In the genomic region with DNA sequence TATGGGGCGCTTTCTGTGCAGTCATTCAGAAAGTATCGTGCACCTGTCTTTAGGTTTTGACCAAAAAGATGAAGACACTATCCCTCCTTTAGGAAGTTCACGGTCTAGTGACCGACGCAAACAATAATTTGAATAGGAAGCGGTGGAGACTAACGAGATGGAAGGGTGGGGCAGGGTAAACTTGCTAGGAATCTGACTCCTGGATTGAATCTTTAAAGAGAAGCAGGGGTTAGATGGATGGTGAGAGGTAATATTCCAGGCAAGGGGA, we compare ENCODE assay signal across 8 cellular contexts. TPM values are rescaled to one million over a fixed set of nuclear protein-coding genes. Genes with fewer than 3 reads are reported as not detected.
A peak's percentile ranks its signal among the peaks of the same experiment; 100 is the strongest.
DNase-seq lines count a peak whose midpoint lies in the region; ATAC-seq, FAIRE-seq and TF ChIP-seq lines count a peak whose summit lies in the region.

No MANE protein-coding gene starts in this region.

- intact Hi-C loops in HepG2 (cut with micrococcal nuclease; ENCODE audit: unreplicated experiment): no loop called here

- peaks cover 45% of the 10 kb centered on the region for H3K4me1 ChIP-seq in HepG2 (ENCODE audit: insufficient read depth, low read length)
- H3K4me1 ChIP-seq in upper lobe of left lung: peaks cover 11 to 40% (median 21%) of the 10 kb centered on the region in 4 donors

- POLR2A ChIA-PET in HepG2 (lab: Yijun Ruan, JAX): interaction anchor here (3.4 kb wide), 1 partner anchor 12 kb away, joined by 32 read pairs; the partner anchor contains the start of gene WDR7

- no peak for FAIRE-seq in HepG2 (lab: Jason Lieb, UNC)

- H2AFZ ChIP-seq in HepG2 (ENCODE audit: low read length): peak overlapping the region; percentile 93

- H3K79me2 ChIP-seq in HepG2 (ENCODE audit: insufficient read depth, low read length): peaks cover 44% of the 10 kb centered on the region

- peak overlapping the region; percentile 98 to 99 for H3K27ac Mint-ChIP-seq in activated naive CD4-positive, alpha-beta T cell treated with anti-CD3 and anti-CD28 coated beads, Interleukin-2, amount 50 U/mL, for 72 hours

- H3K9me3 ChIP-seq in HepG2 (ENCODE audit: low read length): no peaks in the 10 kb centered on the region
- no peaks in the 10 kb centered on the region for H3K9me3 ChIP-seq in upper lobe of left lung

- peaks cover 23% of the 10 kb centered on the region for H4K20me1 ChIP-seq in HepG2 (ENCODE audit: insufficient read depth, low read length)

- peak overlapping the region; percentile 85 for H3K9ac ChIP-seq in HepG2 (ENCODE audit: insufficient read depth, low read depth, low read length)

- TF ChIP-seq EP300 in HepG2 (IDR thresholded peaks at IDR 0.05; ENCODE audit: low read depth in 2 of 2, low read length in 2 of 2): no peak
- no peak for TF ChIP-seq EP300 in HepG2 (CRISPR knock-in tag; IDR thresholded peaks at IDR 0.05; ENCODE audit: borderline replicate concordance)
- no peak for TF ChIP-seq EP300 in upper lobe of left lung (IDR thresholded peaks at IDR 0.05)

- TF ChIP-seq RAD21 in HepG2 (CRISPR knock-in tag; IDR thresholded peaks at IDR 0.05): no peak

- BruUV-seq in HepG2 (replicated peaks; lab: Mats Ljungman, UMichigan): TSS peak; percentile 96

- CTCF ChIA-PET in HepG2 (lab: Yijun Ruan, JAX; ENCODE audit: low intra/inter-chr PET ratio, low total read pairs): no interaction called here

- H3K9me3 Mint-ChIP-seq in activated naive CD4-positive, alpha-beta T cell treated with anti-CD3 and anti-CD28 coated beads, Interleukin-2, amount 50 U/mL, for 72 hours: peaks cover 0 to 9% of the 10 kb centered on the region in 2 donors

- H3K27me3 ChIP-seq in HepG2 (ENCODE audit: control insufficient read depth in 1 of 2, insufficient read depth in 2 of 2, low read length in 2 of 2) (no peaks in the 10 kb centered on the region; a peak in 1 of 5 replicates), upper lobe of left lung (no peaks in the 10 kb centered on the region)

- TF ChIP-seq CTCF in HepG2 (CRISPR knock-in tag; IDR thresholded peaks at IDR 0.05): no peak
- no peak for TF ChIP-seq CTCF in upper lobe of left lung (IDR thresholded peaks at IDR 0.05)

- peak; percentile 60 for DNase-seq in DMS53 treated with DMSO at 0.1 percent for 48 hours (lab: John Stamatoyannopoulos, UW; ENCODE audit: unreplicated experiment)
- no peak for DNase-seq in activated naive CD4-positive, alpha-beta T cell treated with anti-CD3 and anti-CD28 coated beads, Interleukin-2, amount 50 U/mL, for 72 hours (ENCODE audit: low spot score in 2 of 2)
- DNase-seq in HepG2 (ENCODE audit: low spot score): no peak
- no peak for DNase-seq in upper lobe of left lung
- DNase-seq in NCI-H1092 (lab: John Stamatoyannopoulos, UW): no peak
- no peak for DNase-seq in hepatic stellate cell (ENCODE audit: low spot score)

- no peak for TF ChIP-seq POLR2A in HepG2 (IDR thresholded peaks at IDR 0.05; ENCODE audit: insufficient read depth in 1 of 2, low read depth in 2 of 2, low read length in 2 of 2)
- TF ChIP-seq POLR2A in upper lobe of left lung (IDR thresholded peaks at IDR 0.05): no peak

- WGBS in HepG2 (ENCODE audit: low lambda C conversion rate): 15% methylated on average over 7 of the region's 7 CpGs
- WGBS in upper lobe of left lung, 2 donors: 14 to 50% methylated on average over 7 of the region's 7 CpGs

- peaks cover 3 to 7% of the 10 kb centered on the region in 2 experiments; a peak in 2 of 5 replicates for H3K36me3 ChIP-seq in HepG2 (replicated peaks in 1 of 2; ENCODE audit: control insufficient read depth in 1 of 2, insufficient read depth in 2 of 2, low read length in 2 of 2)
- peaks cover 0 to 9% (median 0%) of the 10 kb centered on the region in 4 donors for H3K36me3 ChIP-seq in upper lobe of left lung

- H3K4me3 ChIP-seq in HepG2 (replicated peaks in 1 of 3; ENCODE audit: insufficient read depth in 1 of 3, low read depth in 2 of 3, low read length in 3 of 3) (peak overlapping the region; percentile 65 to 99 (median 73)), upper lobe of left lung (peak overlapping the region in 3 of 4 donors; percentile 65 to 81 (median 70))

- H3K36me3 Mint-ChIP-seq in activated naive CD4-positive, alpha-beta T cell treated with anti-CD3 and anti-CD28 coated beads, Interleukin-2, amount 50 U/mL, for 72 hours: peaks cover 23 to 31% of the 10 kb centered on the region in 2 donors

- in situ Hi-C loops in HepG2 (cut with HindIII; ENCODE audit: extremely low pct_ligation_motif_present, low pct_unique_long_range_greater_than_20kb): no loop called here

- peak overlapping the region; percentile 92 for H3K4me2 ChIP-seq in HepG2 (ENCODE audit: low read depth, low read length)

- ATAC-seq in HG03064 (IDR thresholded peaks at IDR 0.05; ENCODE audit: low read depth, unreplicated experiment) (peak; percentile 10), HepG2 (no peak), upper lobe of left lung (ENCODE audit: low FRiP score in 2 of 2) (no peak), GM18868 (IDR thresholded peaks at IDR 0.05; ENCODE audit: unreplicated experiment) (no peak)
- no peak for ATAC-seq in activated naive CD4-positive, alpha-beta T cell treated with anti-CD3 and anti-CD28 coated beads, Interleukin-2, amount 50 U/mL, for 72 hours

- H3K27ac ChIP-seq in HepG2 (ENCODE audit: extremely low read length, insufficient read depth, low read length): peak overlapping the region; percentile 86
- H3K27ac ChIP-seq in upper lobe of left lung: peak overlapping the region; percentile 97 to 99 (median 97)

TF ChIP-seq in HepG2, 621 proteins besides CTCF, POLR2A, EP300 and RAD21 (continues in another document):
- TF ChIP-seq NR2F1 (CRISPR knock-in tag; IDR thresholded peaks at IDR 0.05): no peak

RNA-seq across cellular contexts. Expression of gene TXNL1, which starts 0.6 kb away (rescaled TPM):
- 10 to 100 TPM; 66.4 to 85.4 TPM for total RNA-seq in activated naive CD4-positive, alpha-beta T cell treated with anti-CD3 and anti-CD28 coated beads, Interleukin-2, amount 50 U/mL, for 72 hours
- total RNA-seq in HepG2 (2016; rRNA removed; fragmentation: Illumina TruSeq; extraction: Trizol): 73.1 and 110 TPM in 2 replicates
- 19.2 and 19.9 TPM in 2 replicates for total RNA-seq in HepG2 (2016; cell fraction: cytosol; rRNA removed; fragmentation: Illumina TruSeq; extraction: Trizol; ENCODE audit: low read depth)
- total RNA-seq in HepG2 (2016; cell fraction: insoluble cytoplasmic fraction; rRNA removed; fragmentation: Illumina TruSeq; extraction: Trizol): 70.5 and 109 TPM in 2 replicates
- 38.2 and 40.3 TPM in 2 replicates for total RNA-seq in HepG2 (2016; cell fraction: membrane; rRNA removed; fragmentation: Illumina TruSeq; extraction: Trizol)
- 36.7 and 36.8 TPM in 2 replicates for total RNA-seq in HepG2 (2016; cell fraction: nucleus; rRNA removed; fragmentation: Illumina TruSeq; extraction: Trizol)
- polyA plus RNA-seq in HepG2 (2011; rRNA removed): 27.3 and 41.9 TPM in 2 replicates
- polyA plus RNA-seq in HepG2 (2011; cell fraction: cytosol; rRNA removed): 18.6 and 21.9 TPM in 2 replicates
- polyA plus RNA-seq in HepG2 (2011; cell fraction: nucleus; rRNA removed): 9.7 and 10.7 TPM in 2 replicates
- 50.5 and 69.8 TPM in 2 replicates for polyA plus RNA-seq in HepG2 (2012)
- polyA plus RNA-seq in HepG2 (2016; cell fraction: cytosol; fragmentation: Illumina TruSeq; extraction: Trizol; ENCODE audit: low read depth): 31.1 and 32.8 TPM in 2 replicates
- polyA plus RNA-seq in HepG2 (2016; cell fraction: insoluble cytoplasmic fraction; fragmentation: Illumina TruSeq; extraction: Trizol; ENCODE audit: low read depth): 129 and 132 TPM in 2 replicates
- 42.4 and 43.6 TPM in 2 replicates for polyA plus RNA-seq in HepG2 (2016; cell fraction: membrane; fragmentation: Illumina TruSeq; extraction: Trizol; ENCODE audit: low read depth)
- polyA plus RNA-seq in HepG2 (2016; cell fraction: nucleus; fragmentation: Illumina TruSeq; extraction: Trizol; ENCODE audit: insufficient read depth, low read depth): 50.9 and 51.7 TPM in 2 replicates
- 14.3 and 19.0 TPM in 2 replicates for polyA minus RNA-seq in HepG2 (2011; rRNA and poly(A)+ RNA removed; ENCODE audit: low replicate concordance)
- polyA minus RNA-seq in HepG2 (2011; cell fraction: cytosol; rRNA and poly(A)+ RNA removed): 14.0 and 17.1 TPM in 2 replicates
- polyA minus RNA-seq in HepG2 (2011; cell fraction: nucleus; rRNA and poly(A)+ RNA removed): 35.3 and 38.3 TPM in 2 replicates
- total RNA-seq in upper lobe of left lung: 10 to 100 TPM in 4 of 6 donors, 1 to 10 TPM in 2; 6.9 to 53.4 (median 41.1) TPM

RNA-seq across cellular contexts. Expression of gene WDR7, which starts 12.1 kb away (rescaled TPM):
- 10 to 100 TPM; 21.9 to 33.7 TPM for total RNA-seq in activated naive CD4-positive, alpha-beta T cell treated with anti-CD3 and anti-CD28 coated beads, Interleukin-2, amount 50 U/mL, for 72 hours
- 7.8 and 11.1 TPM in 2 replicates for total RNA-seq in HepG2 (2016; rRNA removed; fragmentation: Illumina TruSeq; extraction: Trizol)
- 15.8 and 20.0 TPM in 2 replicates for total RNA-seq in HepG2 (2016; cell fraction: cytosol; rRNA removed; fragmentation: Illumina TruSeq; extraction: Trizol; ENCODE audit: low read depth)
- 6.7 and 10.9 TPM in 2 replicates for total RNA-seq in HepG2 (2016; cell fraction: insoluble cytoplasmic fraction; rRNA removed; fragmentation: Illumina TruSeq; extraction: Trizol)
- total RNA-seq in HepG2 (2016; cell fraction: membrane; rRNA removed; fragmentation: Illumina TruSeq; extraction: Trizol): 9.2 and 9.6 TPM in 2 replicates
- total RNA-seq in HepG2 (2016; cell fraction: nucleus; rRNA removed; fragmentation: Illumina TruSeq; extraction: Trizol): 20.3 and 27.1 TPM in 2 replicates
- 2.0 and 2.2 TPM in 2 replicates for polyA plus RNA-seq in HepG2 (2011; rRNA removed)
- polyA plus RNA-seq in HepG2 (2011; cell fraction: cytosol; rRNA removed): 1.4 and 1.6 TPM in 2 replicates
- 3.5 and 4.8 TPM in 2 replicates for polyA plus RNA-seq in HepG2 (2011; cell fraction: nucleus; rRNA removed)
- polyA plus RNA-seq in HepG2 (2012): 2.1 and 2.2 TPM in 2 replicates
- polyA plus RNA-seq in HepG2 (2016; cell fraction: cytosol; fragmentation: Illumina TruSeq; extraction: Trizol; ENCODE audit: low read depth): 0.10 and 0.37 TPM in 2 replicates
- 4.1 and 5.9 TPM in 2 replicates for polyA plus RNA-seq in HepG2 (2016; cell fraction: insoluble cytoplasmic fraction; fragmentation: Illumina TruSeq; extraction: Trizol; ENCODE audit: low read depth)
- polyA plus RNA-seq in HepG2 (2016; cell fraction: membrane; fragmentation: Illumina TruSeq; extraction: Trizol; ENCODE audit: low read depth): 0.71 and 1.1 TPM in 2 replicates
- 3.4 and 3.5 TPM in 2 replicates for polyA plus RNA-seq in HepG2 (2016; cell fraction: nucleus; fragmentation: Illumina TruSeq; extraction: Trizol; ENCODE audit: insufficient read depth, low read depth)
- 15.1 and 47.2 TPM in 2 replicates for polyA minus RNA-seq in HepG2 (2011; rRNA and poly(A)+ RNA removed; ENCODE audit: low replicate concordance)
- polyA minus RNA-seq in HepG2 (2011; cell fraction: cytosol; rRNA and poly(A)+ RNA removed): 4.1 and 6.5 TPM in 2 replicates
- 33.5 and 48.4 TPM in 2 replicates for polyA minus RNA-seq in HepG2 (2011; cell fraction: nucleus; rRNA and poly(A)+ RNA removed)
- 10 to 100 TPM; 17.8 to 58.7 (median 26.7) TPM for total RNA-seq in upper lobe of left lung
